In the genomic region with DNA sequence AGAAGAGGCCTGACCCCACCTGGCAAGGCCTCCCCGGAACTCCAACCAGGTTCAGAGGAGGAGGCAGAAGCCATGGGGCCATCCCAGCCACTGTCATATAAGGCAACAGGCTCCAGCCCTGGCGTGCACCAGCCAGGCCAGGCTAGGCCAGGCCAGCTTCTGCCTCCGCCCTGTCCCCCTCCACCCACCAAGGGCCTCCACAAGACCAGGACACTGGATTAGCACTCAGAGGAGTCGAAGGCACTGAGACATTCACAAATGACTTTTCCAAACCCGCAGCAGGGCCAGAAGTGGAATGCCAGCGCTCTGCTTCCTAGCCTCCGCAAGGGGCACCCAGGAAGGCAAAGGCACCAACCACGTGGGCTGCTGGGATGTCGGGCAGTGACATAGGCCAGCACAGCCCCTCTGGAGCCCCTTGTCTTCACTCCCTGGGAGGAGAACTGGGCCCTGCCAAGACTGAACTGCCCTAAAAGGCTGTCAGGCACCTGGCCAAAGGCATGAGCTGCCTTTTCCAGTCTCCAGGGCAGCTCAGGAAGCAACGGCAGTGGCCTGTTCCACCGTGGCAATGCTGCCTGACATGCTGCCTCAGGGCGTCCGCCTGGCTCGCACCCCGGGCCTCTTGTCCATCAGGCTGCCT, we compare ENCODE assay signal across 11 cellular contexts. TPM values are rescaled to one million over a fixed set of nuclear protein-coding genes. Genes with fewer than 3 reads are reported as not detected.
DNase-seq lines count a peak whose midpoint lies in the region; ATAC-seq and TF ChIP-seq lines count a peak whose summit lies in the region.
"Had no signal": no experiment of that assay in that cellular context is flagged by ENCODE, and none has a peak within 500 bp of the region (broad histone marks: within the 10 kb centered on the region; RNA-seq: fewer than 3 reads in every experiment).

No MANE protein-coding gene starts in this region.

- no peaks in the 10 kb centered on the region for H3K27me3 Mint-ChIP-seq in activated T-cell treated with anti-CD3 and anti-CD28 coated beads, Interleukin-2, amount 50 U/mL, for 24 hours
- H3K27me3 Mint-ChIP-seq in glutamatergic neuron (ENCODE audit: unreplicated experiment): peaks cover 4% of the 10 kb centered on the region
- H3K27me3 Mint-ChIP-seq: CD4-positive, CD25-positive, alpha-beta regulatory T cell had no signal

- H3K4me3 Mint-ChIP-seq in activated T-cell treated with anti-CD3 and anti-CD28 coated beads, Interleukin-2, amount 50 U/mL, for 24 hours: no peak overlapping the region
- H3K4me3 Mint-ChIP-seq in glutamatergic neuron (ENCODE audit: unreplicated experiment): no peak overlapping the region

- DNase-seq in AG09309 (ENCODE audit: low read depth): no peak
- DNase-seq in head of caudate nucleus: peak in 31 of 42 donors; percentile 29 to 80 (median 64)
- DNase-seq in activated T-cell treated with anti-CD3 and anti-CD28 coated beads, Interleukin-2, amount 50 U/mL, for 24 hours: no peak
- DNase-seq in NCI-H748 treated with DMSO at 0.1 percent for 48 hours (lab: John Stamatoyannopoulos, UW): no peak
- no peak for DNase-seq in glutamatergic neuron
- DNase-seq in AML-193 (lab: John Stamatoyannopoulos, UW): no peak
- DNase-seq: CD4-positive, CD25-positive, alpha-beta regulatory T cell; HCEC 1CT had no signal

- no peaks in the 10 kb centered on the region for H3K9me3 Mint-ChIP-seq in activated T-cell treated with anti-CD3 and anti-CD28 coated beads, Interleukin-2, amount 50 U/mL, for 24 hours
- H3K9me3 Mint-ChIP-seq in glutamatergic neuron (ENCODE audit: unreplicated experiment): peaks cover 5% of the 10 kb centered on the region

- no peaks in the 10 kb centered on the region for H3K36me3 ChIP-seq in neuron (ENCODE audit: insufficient read depth, low read length)

- H3K4me3 ChIP-seq in AG09309 (ENCODE audit: control insufficient read depth, low read depth, low read length) (peak overlapping the region; percentile 4; the same call in 1 of the 2 replicates), neuron (ENCODE audit: low read length) (peak overlapping the region; percentile 36)
- H3K4me3 ChIP-seq: PC-9 had no signal

- intact Hi-C loops in head of caudate nucleus (cut with DNase I): no loop called here

- peak; percentile 88 for ATAC-seq in SK-N-SH treated with all-trans-retinoic acid at 6 μM for 48 hours

- TF ChIP-seq CTCF in AG09309 (IDR thresholded peaks at IDR 0.05; ENCODE audit: control insufficient read depth, insufficient read depth, low read depth, low read length, missing control alignments): no peak
- TF ChIP-seq CTCF in glutamatergic neuron (IDR thresholded peaks at IDR 0.05; ENCODE audit: partially characterized antibody, unreplicated experiment): no peak

- H3K4me1 Mint-ChIP-seq in activated T-cell treated with anti-CD3 and anti-CD28 coated beads, Interleukin-2, amount 50 U/mL, for 24 hours (ENCODE audit: low read depth): peaks cover 14% of the 10 kb centered on the region
- H3K4me1 Mint-ChIP-seq in glutamatergic neuron (ENCODE audit: low read depth, unreplicated experiment): peaks cover 8% of the 10 kb centered on the region

- peak overlapping the region; percentile 77 for H2AFZ ChIP-seq in neuron (ENCODE audit: low read depth, low read length)
- H2AFZ ChIP-seq: PC-9 had no signal

- H3K4me1 ChIP-seq in neuron (ENCODE audit: insufficient read depth, low read length): peaks cover 23% of the 10 kb centered on the region

- H3K27me3 ChIP-seq in neuron (ENCODE audit: insufficient read depth, low read length): no peaks in the 10 kb centered on the region

- H3K36me3 Mint-ChIP-seq in activated T-cell treated with anti-CD3 and anti-CD28 coated beads, Interleukin-2, amount 50 U/mL, for 24 hours (ENCODE audit: low read depth): no peaks in the 10 kb centered on the region
- H3K36me3 Mint-ChIP-seq in glutamatergic neuron (ENCODE audit: unreplicated experiment): no peaks in the 10 kb centered on the region
- H3K36me3 Mint-ChIP-seq: CD4-positive, CD25-positive, alpha-beta regulatory T cell had no signal

- no peak overlapping the region for H3K27ac Mint-ChIP-seq in activated T-cell treated with anti-CD3 and anti-CD28 coated beads, Interleukin-2, amount 50 U/mL, for 24 hours
- no peak overlapping the region for H3K27ac Mint-ChIP-seq in glutamatergic neuron (ENCODE audit: unreplicated experiment)
- H3K27ac Mint-ChIP-seq: CD4-positive, CD25-positive, alpha-beta regulatory T cell had no signal

- no peaks in the 10 kb centered on the region for H3K9me3 ChIP-seq in neuron (ENCODE audit: low read length)

TF ChIP-seq in SK-N-SH treated with all-trans-retinoic acid at 6 μM for 48 hours, 23 proteins besides CTCF, POLR2A, EP300 and RAD21:
- TF ChIP-seq PATZ1 (CRISPR knock-in tag; IDR thresholded peaks at IDR 0.05; ENCODE audit: borderline replicate concordance) (no peak), ZNF565 (CRISPR knock-in tag; conservative IDR thresholded peaks at IDR 0.05; ENCODE audit: low read depth) (no peak), ESRRG (CRISPR knock-in tag; IDR thresholded peaks at IDR 0.05) (no peak), CSRNP3 (CRISPR knock-in tag; IDR thresholded peaks at IDR 0.05) (no peak)

RNA-seq across cellular contexts. Expression of gene SEMA4C, which starts 37.6 kb away (rescaled TPM):
- total RNA-seq in glutamatergic neuron (ENCODE audit: unreplicated experiment): 119 TPM

RNA-seq across cellular contexts. Expression of gene ANKRD39, which starts 49.7 kb away (rescaled TPM):
- total RNA-seq in glutamatergic neuron (ENCODE audit: unreplicated experiment): 25.7 TPM

Comparison
In these comparisons a context has a peak if more than half of its experiments do, and no peak if none do; other contexts are left out.
1. DNase-seq: peak in head of caudate nucleus (31 of 42); none in AG09309 (single experiment), activated T-cell treated with anti-CD3 and anti-CD28 coated beads, Interleukin-2, amount 50 U/mL, for 24 hours (single experiment), NCI-H748 treated with DMSO at 0.1 percent for 48 hours (single experiment), glutamatergic neuron (single experiment) and AML-193 (0 of 2).